17 cellular contexts compared by ENCODE assay signal in genomic region chr10:89275383-89275782, GRCh38. TPM values are rescaled to one million over a fixed set of nuclear protein-coding genes. Genes with fewer than 3 reads are reported as not detected.
DNase-seq lines count a peak whose midpoint lies in the region; ATAC-seq and TF ChIP-seq lines count a peak whose summit lies in the region.
"Had no signal": no experiment of that assay in that cellular context is flagged by ENCODE, and none has a peak within 500 bp of the region (broad histone marks: within the 10 kb centered on the region; RNA-seq: fewer than 3 reads in every experiment).

No MANE protein-coding gene starts in this region.

- no peak for TF ChIP-seq RAD21 in SK-N-SH (IDR thresholded peaks at IDR 0.05; ENCODE audit: low read length)

- H3K27me3 Mint-ChIP-seq in nephron (ENCODE audit: low read depth) = no peaks in the 10 kb centered on the region

- H3K27ac Mint-ChIP-seq in nephron = peak overlapping the region in 2 of 3 experiments; percentile 33 to 66

- no peaks in the 10 kb centered on the region for H4K20me1 ChIP-seq in SK-N-SH (ENCODE audit: insufficient read depth)

- H3K4me2 ChIP-seq in SK-N-SH = peak overlapping the region; percentile 38; the same call in 1 of the 2 replicates

- 82% methylated on average over 6 of the region's 6 CpGs for WGBS in SK-N-SH (ENCODE audit: low lambda C conversion rate)
- 78 to 84% (median 81%) methylated on average over 6 of the region's 6 CpGs for WGBS in heart left ventricle, 4 donors
- WGBS in lower leg skin, 2 donors = 48 to 50% methylated on average over 6 of the region's 6 CpGs

- no peak for TF ChIP-seq EP300 in SK-N-SH (IDR thresholded peaks at IDR 0.05; ENCODE audit: borderline replicate concordance in 1 of 2, low read depth in 1 of 2, low read length in 1 of 2)

- H3K9me2 ChIP-seq in SK-N-SH = no peaks in the 10 kb centered on the region

- no peaks in the 10 kb centered on the region for H3K36me3 ChIP-seq in SK-N-SH (replicated peaks in 1 of 2; ENCODE audit: control insufficient read depth in 1 of 2, insufficient read depth in 2 of 2, low read length in 1 of 2)
- H3K36me3 ChIP-seq in heart left ventricle = no peaks in the 10 kb centered on the region
- no peaks in the 10 kb centered on the region for H3K36me3 ChIP-seq in ascending aorta
- H3K36me3 ChIP-seq: brain microvascular endothelial cell, neutrophil, stomach had no signal

- H3K9me3 ChIP-seq in SK-N-SH = no peaks in the 10 kb centered on the region
- no peaks in the 10 kb centered on the region for H3K9me3 ChIP-seq in heart left ventricle
- no peaks in the 10 kb centered on the region for H3K9me3 ChIP-seq in ascending aorta
- H3K9me3 ChIP-seq: neutrophil, stomach had no signal

- POLR2A ChIA-PET in SK-N-SH (lab: Yijun Ruan, JAX) = no interaction called here

- H3K4me1 Mint-ChIP-seq in nephron = peaks cover 45% of the 10 kb centered on the region
- H3K4me1 Mint-ChIP-seq: CD4-positive, CD25-positive, alpha-beta regulatory T cell; IgD-negative memory B cell had no signal

- H3K27me3 ChIP-seq in SK-N-SH (ENCODE audit: insufficient read depth) (no peaks in the 10 kb centered on the region), heart left ventricle (no peaks in the 10 kb centered on the region), ascending aorta (no peaks in the 10 kb centered on the region)
- H3K27me3 ChIP-seq: brain microvascular endothelial cell, neutrophil, stomach had no signal

- no peak overlapping the region for H3K4me3 ChIP-seq in SK-N-SH (ENCODE audit: low read depth in 2 of 2, low read length in 1 of 2)
- no peak overlapping the region for H3K4me3 ChIP-seq in heart left ventricle
- H3K4me3 ChIP-seq in lower leg skin (ENCODE audit: low read depth, poor library complexity, severe bottlenecking) = no peak overlapping the region
- H3K4me3 ChIP-seq in ascending aorta = no peak overlapping the region
- H3K4me3 ChIP-seq: stomach had no signal

- H3K4me3 Mint-ChIP-seq in nephron = no peak overlapping the region
- H3K4me3 Mint-ChIP-seq: CD4-positive, CD25-positive, alpha-beta regulatory T cell; IgD-negative memory B cell had no signal

- no peak for TF ChIP-seq POLR2A in heart left ventricle (IDR thresholded peaks at IDR 0.05)
- no peak for TF ChIP-seq POLR2A in lower leg skin (IDR thresholded peaks at IDR 0.05)

- peaks cover 16% of the 10 kb centered on the region for H3F3A ChIP-seq in SK-N-SH (replicated peaks; ENCODE audit: insufficient read depth)

- intact Hi-C loops in heart left ventricle (cut with DNase I) = no loop called here
- intact Hi-C loops in lower leg skin (cut with DNase I; ENCODE audit: low total_unique reads) = no loop called here
- intact Hi-C loops in ascending aorta (cut with DNase I) = loop anchor here (5.0 kb wide), 1 partner anchor 77 kb away; no protein-coding TSS in a partner anchor

- CTCF ChIA-PET in SK-N-SH (lab: Yijun Ruan, JAX) = interaction anchor here (0.6 to 2.0 kb wide), 4 partner anchors 26 to 151 kb away, joined by 3 to 7 read pairs (median 4); no protein-coding TSS in a partner anchor

- no peak overlapping the region for H2AFZ ChIP-seq in SK-N-SH (ENCODE audit: low read depth)

- no peak for TF ChIP-seq CTCF in SK-N-SH (IDR thresholded peaks at IDR 0.05)
- no peak for TF ChIP-seq CTCF in nephron (IDR thresholded peaks at IDR 0.05; ENCODE audit: unreplicated experiment in 3 of 3)
- TF ChIP-seq CTCF in heart left ventricle (IDR thresholded peaks at IDR 0.05) = no peak
- no peak for TF ChIP-seq CTCF in lower leg skin (IDR thresholded peaks at IDR 0.05)
- no peak for TF ChIP-seq CTCF in ascending aorta (IDR thresholded peaks at IDR 0.05)

- H3K27ac ChIP-seq in SK-N-SH (ENCODE audit: low read depth in 2 of 2, low read length in 1 of 2) (peak overlapping the region in 1 of 2 experiments; percentile 61; a peak in 3 of 4 replicates), heart left ventricle (no peak overlapping the region), ascending aorta (peak overlapping the region in 1 of 2 donors; percentile 55)
- H3K27ac ChIP-seq: brain microvascular endothelial cell, neutrophil had no signal

- no peaks in the 10 kb centered on the region for H3K36me3 Mint-ChIP-seq in nephron (ENCODE audit: low read depth)
- H3K36me3 Mint-ChIP-seq: CD4-positive, CD25-positive, alpha-beta regulatory T cell had no signal

- H3K79me2 ChIP-seq in SK-N-SH (ENCODE audit: insufficient read depth) = no peaks in the 10 kb centered on the region

- H3K9ac ChIP-seq in SK-N-SH = no peak overlapping the region

- ATAC-seq in SK-N-SH treated with all-trans-retinoic acid at 6 μM for 48 hours (no peak), esophagus mucosa (peak; percentile 68), heart left ventricle (no peak), HG02885 (IDR thresholded peaks at IDR 0.05; ENCODE audit: poor library complexity, unreplicated experiment) (no peak)
- ATAC-seq: activated CD4-positive, CD25-positive, alpha-beta regulatory T cell treated with anti-CD3 and anti-CD28 coated beads, Interleukin-2, amount 50 U/mL, for 24 hours had no signal

- DNase-seq in SK-N-SH (no peak), heart left ventricle (no peak), lower leg skin (ENCODE audit: low spot score in 2 of 2) (no peak), ascending aorta (ENCODE audit: low spot score in 2 of 2) (no peak)
- DNase-seq: activated gamma-delta T cell treated with Interleukin-2 at 50 U/mL for 16 hours; brain microvascular endothelial cell; CD4-positive, CD25-positive, alpha-beta regulatory T cell; NCI-H1105; NCI-H446 treated with DMSO at 0.1 percent for 48 hours; stomach had no signal

- peaks cover 2% of the 10 kb centered on the region for H3K9me3 Mint-ChIP-seq in nephron
- H3K9me3 Mint-ChIP-seq: CD4-positive, CD25-positive, alpha-beta regulatory T cell; IgD-negative memory B cell had no signal

- H3K4me1 ChIP-seq in SK-N-SH (ENCODE audit: control insufficient read depth in 1 of 2, insufficient read depth in 2 of 2, low read depth in 1 of 2, low read length in 1 of 2) = peaks cover 21 to 38% of the 10 kb centered on the region in 2 experiments
- H3K4me1 ChIP-seq in heart left ventricle = peaks cover 4 to 43% (median 28%) of the 10 kb centered on the region in 12 donors
- H3K4me1 ChIP-seq in ascending aorta = peaks cover 2 to 22% of the 10 kb centered on the region in 2 donors

TF ChIP-seq in SK-N-SH, 30 proteins besides CTCF, POLR2A, EP300 and RAD21:
- no peak for TF ChIP-seq MAX (IDR thresholded peaks at IDR 0.05; ENCODE audit: low read depth)
- no peak for TF ChIP-seq NRF1 (IDR thresholded peaks at IDR 0.05; ENCODE audit: low read depth, low read length)
- no peak for TF ChIP-seq FOXM1 (IDR thresholded peaks at IDR 0.05; ENCODE audit: low read depth)
- TF ChIP-seq EZH2phosphoT487 (IDR thresholded peaks at IDR 0.05; ENCODE audit: borderline replicate concordance, low read depth) = no peak

TF ChIP-seq in SK-N-SH treated with all-trans-retinoic acid at 6 μM for 48 hours, 23 proteins besides CTCF, POLR2A, EP300 and RAD21:
- TF ChIP-seq SNAI2 (CRISPR knock-in tag; IDR thresholded peaks at IDR 0.05) (no peak), ZFP30 (CRISPR knock-in tag; IDR thresholded peaks at IDR 0.05) (no peak)

RNA-seq across cellular contexts. Expression of gene LIPA, which starts 23.8 kb away (rescaled TPM):
- polyA plus RNA-seq in SK-N-SH (2012; rRNA removed) (43.2 and 63.2 TPM in 2 replicates), heart left ventricle (10 to 100 TPM in 1 of 2 donors, 1 to 10 TPM in 1; 4.8 to 22.1 TPM)
- 60.7 and 61.2 TPM in 2 replicates for polyA plus RNA-seq in SK-N-SH (2012; cell fraction: cytosol; rRNA removed)
- polyA plus RNA-seq in SK-N-SH (2012; cell fraction: nucleus; rRNA removed) = 15.3 and 45.5 TPM in 2 replicates
- total RNA-seq in esophagus mucosa (26.6 TPM), heart left ventricle (100 to 1,000 TPM in 1 of 9 donors, 10 to 100 TPM in 8; 13.6 to 127 (median 18.8) TPM), lower leg skin (10 to 100 TPM; 12.5 to 22.8 (median 18.0) TPM), ascending aorta (57.9 TPM)

RNA-seq across cellular contexts. Expression of gene IFIT2, which starts 26.5 kb away (rescaled TPM):
- polyA plus RNA-seq in SK-N-SH (2012; rRNA removed) (0.99 and 1.2 TPM in 2 replicates), heart left ventricle (1 to 10 TPM; 2.1 to 2.8 TPM)
- polyA plus RNA-seq in SK-N-SH (2012; cell fraction: cytosol; rRNA removed) = 1.7 and 1.8 TPM in 2 replicates
- polyA plus RNA-seq in SK-N-SH (2012; cell fraction: nucleus; rRNA removed) = 0.48 and 1.1 TPM in 2 replicates
- total RNA-seq in esophagus mucosa (1.5 TPM), heart left ventricle (10 to 100 TPM in 3 of 9 donors, 1 to 10 TPM in 6; 2.3 to 30.2 (median 5.3) TPM), lower leg skin (1 to 10 TPM in 3 of 4 donors, under 1 TPM in 1; 0.67 to 2.2 (median 1.9) TPM), ascending aorta (0.85 TPM)

RNA-seq across cellular contexts. Expression of gene IFIT3, which starts 52.4 kb away (rescaled TPM):
- polyA plus RNA-seq in SK-N-SH (2012; rRNA removed) = 3.2 and 4.0 TPM in 2 replicates
- polyA plus RNA-seq in SK-N-SH (2012; cell fraction: cytosol; rRNA removed) = 5.0 and 5.2 TPM in 2 replicates
- 0.95 and 1.5 TPM in 2 replicates for polyA plus RNA-seq in SK-N-SH (2012; cell fraction: nucleus; rRNA removed)
- total RNA-seq in esophagus mucosa = 3.8 TPM
- total RNA-seq in heart left ventricle = 100 to 1,000 TPM in 1 of 9 donors, 10 to 100 TPM in 4, 1 to 10 TPM in 4; 4.4 to 107 (median 12.1) TPM
- 1 to 10 TPM; 4.6 to 5.0 TPM for polyA plus RNA-seq in heart left ventricle
- 1 to 10 TPM; 1.1 to 8.2 (median 3.7) TPM for total RNA-seq in lower leg skin
- total RNA-seq in ascending aorta = 1.9 TPM
